Comparison of ENCODE assay signal across 8 cellular contexts in genomic region chr4:184647391-184648101, GRCh38. TPM values are rescaled to one million over a fixed set of nuclear protein-coding genes. Genes with fewer than 3 reads are reported as not detected.
DNase-seq lines count a peak whose midpoint lies in the region; TF ChIP-seq lines count a peak whose summit lies in the region.

No MANE protein-coding gene starts in this region.

- DNase-seq in GM12864 (ENCODE audit: low read depth) (no peak), SJSA1 (ENCODE audit: low read depth in 1 of 2, low spot score in 2 of 2) (peak in 1 of 2 experiments; percentile 24), fibroblast of mammary gland (ENCODE audit: low read depth) (peak; percentile 54), skeletal muscle cell (ENCODE audit: low read depth) (no peak), activated gamma-delta T cell treated with Interleukin-2 at 50 U/mL for 16 hours (no peak), Ammon's horn (ENCODE audit: low spot score) (no peak), iPS-NIHi7 (ENCODE audit: extremely low spot score) (no peak), GM10266 (ENCODE audit: extremely low spot score) (no peak)

- TF ChIP-seq CTCF in GM12864 (IDR thresholded peaks at IDR 0.05; ENCODE audit: low read depth, low read length, missing control alignments) (no peak), fibroblast of mammary gland (conservative IDR thresholded peaks at IDR 0.05; ENCODE audit: control insufficient read depth, insufficient read depth, low read depth, low read length) (no peak), GM10266 (IDR thresholded peaks at IDR 0.05; ENCODE audit: control insufficient read depth, insufficient read depth, low read depth, missing control alignments) (no peak)

- H3K4me3 ChIP-seq in GM12864 (ENCODE audit: low read depth, low read length) (peak overlapping the region; percentile 91), SJSA1 (peak overlapping the region; percentile 83), fibroblast of mammary gland (ENCODE audit: control insufficient read depth, low read depth, low read length) (peak overlapping the region; percentile 80), skeletal muscle cell (ENCODE audit: low read depth, low read length) (peak overlapping the region; percentile 86)

- no peak overlapping the region for H3K27ac ChIP-seq in SJSA1

- peaks cover 41% of the 10 kb centered on the region for H3K36me3 ChIP-seq in SJSA1

- H3K9me3 ChIP-seq in SJSA1 (replicated peaks) = 0 out of 2 replicates have a peak, but pooled peaks cover 4% of the 10 kb centered on the region

- peaks cover 27% of the 10 kb centered on the region for H3K4me1 ChIP-seq in SJSA1 (replicated peaks)

- no peaks in the 10 kb centered on the region for H3K27me3 ChIP-seq in SJSA1 (replicated peaks)

RNA-seq across cellular contexts. Expression of gene CASP3, which starts 1.7 kb away (rescaled TPM):
- 46.5 and 58.6 TPM in 2 replicates for total RNA-seq in SJSA1 (2014; rRNA removed; shearing (Covaris generic))

RNA-seq across cellular contexts. Expression of gene PRIMPOL, which starts 2.0 kb away (rescaled TPM):
- 23.3 and 27.4 TPM in 2 replicates for total RNA-seq in SJSA1 (2014; rRNA removed; shearing (Covaris generic))
